9 cellular contexts compared by ENCODE assay signal in the genomic region with DNA sequence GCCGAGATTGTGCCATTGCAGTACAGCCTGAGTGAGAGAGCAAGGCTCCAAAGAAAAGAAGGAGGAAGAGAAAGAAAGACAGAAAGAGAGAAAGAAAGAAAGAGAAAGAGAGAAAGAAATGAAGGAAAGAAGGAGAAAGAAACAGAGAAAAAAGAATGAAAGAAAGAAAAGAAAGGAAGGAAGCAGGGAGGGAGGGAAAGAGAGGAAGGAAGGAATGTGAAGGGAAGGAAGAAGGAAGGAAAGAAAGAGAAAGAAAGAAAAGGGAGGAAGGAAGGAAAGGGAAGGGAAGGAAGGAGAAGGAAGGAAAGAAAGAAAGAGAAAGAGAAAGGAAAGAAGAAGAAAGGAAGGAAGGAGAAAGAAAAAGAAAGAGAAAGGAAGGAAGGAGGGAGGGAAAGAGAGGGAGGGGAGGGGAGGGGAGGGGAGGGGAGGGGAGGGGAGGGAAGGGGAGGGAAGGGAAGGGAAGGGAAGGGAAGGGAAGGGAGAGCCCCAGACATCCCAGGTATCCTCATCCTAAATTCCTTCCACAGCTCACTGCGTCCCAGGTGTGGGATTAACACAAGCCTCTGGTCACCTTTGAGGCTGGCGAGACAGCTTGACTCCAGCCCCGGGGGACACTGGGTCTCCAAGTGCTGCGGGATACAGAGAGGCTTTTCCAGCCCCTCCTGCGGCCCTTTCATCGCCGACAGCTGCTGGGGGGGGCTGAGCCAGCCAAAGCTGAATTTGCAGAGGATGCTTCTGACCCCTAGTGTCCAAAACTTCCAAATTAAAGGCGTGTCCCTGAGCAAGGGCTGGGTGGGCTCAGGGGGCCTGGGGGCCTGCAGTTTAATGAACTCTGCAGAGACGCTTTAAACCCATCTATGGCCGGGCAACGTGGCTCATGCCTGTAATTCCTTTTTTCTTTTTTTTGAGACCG. TPM values are rescaled to one million over a fixed set of nuclear protein-coding genes. Genes with fewer than 3 reads are reported as not detected.
DNase-seq lines count a peak whose midpoint lies in the region; ATAC-seq and TF ChIP-seq lines count a peak whose summit lies in the region.
"Had no signal": no experiment of that assay in that cellular context is flagged by ENCODE, and none has a peak within 500 bp of the region (broad histone marks: within the 10 kb centered on the region; RNA-seq: fewer than 3 reads in every experiment).

No MANE protein-coding gene starts in this region.

- H4K5ac ChIP-seq in mesendoderm (ENCODE audit: low read length), result no peak overlapping the region

- H3K79me1 ChIP-seq in mesendoderm (ENCODE audit: low read length), result no peaks in the 10 kb centered on the region

- H3K36me3 ChIP-seq in mesendoderm (ENCODE audit: control insufficient read depth, insufficient read depth, low read length), result no peaks in the 10 kb centered on the region

- H2BK120ac ChIP-seq in mesendoderm (ENCODE audit: low read depth, low read length), result no peak overlapping the region

- H4K8ac ChIP-seq in mesendoderm (ENCODE audit: low read depth, low read length), result peak overlapping the region; percentile 39

- H3K9ac ChIP-seq in mesendoderm (ENCODE audit: low read length), result no peak overlapping the region

- intact Hi-C loops in head of caudate nucleus (cut with DNase I), result no loop called here

- H3K4ac ChIP-seq in mesendoderm (ENCODE audit: low read depth, low read length), result no peak overlapping the region

- peak overlapping the region; percentile 57 for H3K27ac ChIP-seq in mesendoderm (ENCODE audit: low read depth, low read length)

- H3K9me3 Mint-ChIP-seq in T-helper 2 cell treated with Interferon-gamma antibody and Interleukin-4, amounts not matched to agents 5 μg/mL and 100 μg/mL, for 36 hours, result no peaks in the 10 kb centered on the region

- H3K79me2 ChIP-seq in mesendoderm (ENCODE audit: control insufficient read depth, insufficient read depth, low read length), result no peaks in the 10 kb centered on the region

- H2BK15ac ChIP-seq in mesendoderm (replicated peaks; ENCODE audit: low read depth), result no peak overlapping the region

- no peak overlapping the region for H3K23ac ChIP-seq in mesendoderm (ENCODE audit: low read length)

- no peak for ATAC-seq in GM19035 (IDR thresholded peaks at IDR 0.05; ENCODE audit: unreplicated experiment)

- H2BK5ac ChIP-seq in mesendoderm (ENCODE audit: low read length), result no peak overlapping the region

- H3K4me1 Mint-ChIP-seq in T-helper 2 cell treated with Interferon-gamma antibody and Interleukin-4, amounts not matched to agents 5 μg/mL and 100 μg/mL, for 36 hours (ENCODE audit: low read depth), result peaks cover 21% of the 10 kb centered on the region

- no peaks in the 10 kb centered on the region for H3K4me1 ChIP-seq in mesendoderm (ENCODE audit: control insufficient read depth, low read depth, low read length)

- peak; percentile 78 for DNase-seq in DMS 273 (lab: John Stamatoyannopoulos, UW; ENCODE audit: unreplicated experiment)
- DNase-seq in GM13976 (ENCODE audit: low spot score), result peak; percentile 51
- no peak for DNase-seq in T-helper 2 cell treated with Interferon-gamma antibody and Interleukin-4, amounts not matched to agents 5 μg/mL and 100 μg/mL, for 36 hours (ENCODE audit: low spot score)
- DNase-seq in mesendoderm, result peak; percentile 97
- DNase-seq in head of caudate nucleus, result no peak
- no peak for DNase-seq in NK-92 (lab: John Stamatoyannopoulos, UW; ENCODE audit: unreplicated experiment)
- DNase-seq: nucleus accumbens had no signal

- peak overlapping the region; percentile 67 for H3K56ac ChIP-seq in mesendoderm (ENCODE audit: low read length)

- H3K4me3 ChIP-seq in mesendoderm (ENCODE audit: low read length), result no peak overlapping the region

- no peak overlapping the region for H2AK5ac ChIP-seq in mesendoderm (ENCODE audit: low read length)

- in situ Hi-C loops in GM13976 (cut with MboI; ENCODE audit: low sequenced_read_pairs, unreplicated experiment), result no loop called here

- H3K18ac ChIP-seq in mesendoderm (ENCODE audit: low read length), result peak overlapping the region; percentile 78

- no peaks in the 10 kb centered on the region for H3K27me3 ChIP-seq in mesendoderm (ENCODE audit: insufficient read depth, low read length, poor library complexity)

- no peaks in the 10 kb centered on the region for H3K27me3 Mint-ChIP-seq in T-helper 2 cell treated with Interferon-gamma antibody and Interleukin-4, amounts not matched to agents 5 μg/mL and 100 μg/mL, for 36 hours (ENCODE audit: low read depth)

- TF ChIP-seq CTCF in GM13976 (IDR thresholded peaks at IDR 0.05; ENCODE audit: borderline replicate concordance, control extremely low read depth, extremely low read depth, insufficient read depth, missing control alignments), result peak; percentile 39

- H3K27ac Mint-ChIP-seq in T-helper 2 cell treated with Interferon-gamma antibody and Interleukin-4, amounts not matched to agents 5 μg/mL and 100 μg/mL, for 36 hours, result no peak overlapping the region
- H3K27ac Mint-ChIP-seq: IgD-negative memory B cell had no signal

- H3K4me2 ChIP-seq in mesendoderm (ENCODE audit: low read length), result no peak overlapping the region

- no CpG with 5 or more reads among the region's 13 CpGs for WGBS in mesendoderm (ENCODE audit: extremely low coverage, insufficient coverage, low lambda C conversion rate)

- peak overlapping the region; percentile 6 for H3K4me3 Mint-ChIP-seq in T-helper 2 cell treated with Interferon-gamma antibody and Interleukin-4, amounts not matched to agents 5 μg/mL and 100 μg/mL, for 36 hours
- H3K4me3 Mint-ChIP-seq: IgD-negative memory B cell had no signal

- H3K36me3 Mint-ChIP-seq in T-helper 2 cell treated with Interferon-gamma antibody and Interleukin-4, amounts not matched to agents 5 μg/mL and 100 μg/mL, for 36 hours (ENCODE audit: low read depth), result no peaks in the 10 kb centered on the region

RNA-seq across cellular contexts. Expression of a gene that starts 24.2 kb away (rescaled TPM):
- 1.6 TPM for polyA plus RNA-seq in mesendoderm (2013, experiment 1 of 2)
- 1.6 TPM for polyA plus RNA-seq in mesendoderm (2013, experiment 2 of 2)

RNA-seq across cellular contexts. Expression of a gene that starts 32.0 kb away (rescaled TPM):
- polyA plus RNA-seq in mesendoderm (2013, experiment 1 of 2), result 0.04 TPM
- polyA plus RNA-seq in mesendoderm (2013, experiment 2 of 2), result 0.06 TPM
- polyA plus RNA-seq: IgD-negative memory B cell had no signal

Comparison
In these comparisons a context has a peak if more than half of its experiments do, and no peak if none do; other contexts are left out.
1. DNase-seq: peak in DMS 273 (single experiment), GM13976 (single experiment) and mesendoderm (single experiment); none in T-helper 2 cell treated with Interferon-gamma antibody and Interleukin-4, amounts not matched to agents 5 μg/mL and 100 μg/mL, for 36 hours (single experiment), head of caudate nucleus (0 of 42) and NK-92 (single experiment).